In the genomic region with DNA sequence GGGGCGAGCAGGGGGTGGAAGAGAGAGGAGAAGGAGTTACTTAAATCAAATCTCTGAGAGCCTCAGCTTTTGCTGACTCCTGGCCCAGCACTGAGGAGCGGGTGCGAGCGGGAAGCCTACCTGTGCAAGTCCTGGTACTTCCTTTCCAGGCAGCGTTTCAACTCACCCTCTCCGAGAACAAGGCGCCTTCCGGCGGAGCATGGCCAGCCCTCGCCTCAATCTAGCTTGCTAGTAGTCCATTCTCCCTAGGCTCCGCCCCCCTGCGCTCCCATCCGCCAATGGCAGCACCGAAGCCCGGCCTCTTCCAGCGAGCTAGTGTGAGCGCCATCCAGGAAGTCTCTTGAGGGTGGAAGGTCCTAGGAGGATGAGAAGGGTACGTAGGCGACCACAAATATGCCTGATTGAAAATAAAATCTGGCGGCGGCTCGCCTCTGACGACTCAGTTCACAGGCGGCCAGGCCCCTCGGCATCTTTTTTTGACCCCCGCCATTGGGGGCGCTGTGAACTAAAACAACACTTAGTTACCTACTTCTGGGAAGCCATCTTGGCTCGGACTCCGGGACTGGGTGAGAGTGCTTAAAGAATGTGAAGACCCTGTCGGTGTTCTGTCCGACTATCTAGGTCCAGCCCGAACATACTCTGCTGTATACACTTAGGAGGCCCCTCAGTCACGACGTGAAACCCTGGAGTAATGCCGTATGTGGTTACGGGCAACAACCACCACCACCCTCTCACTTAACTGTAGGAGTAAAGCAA, we compare ENCODE assay signal across 8 cellular contexts. TPM values are rescaled to one million over a fixed set of nuclear protein-coding genes. Genes with fewer than 3 reads are reported as not detected.
DNase-seq lines count a peak whose midpoint lies in the region; ATAC-seq and TF ChIP-seq lines count a peak whose summit lies in the region.

A gene with protein sequence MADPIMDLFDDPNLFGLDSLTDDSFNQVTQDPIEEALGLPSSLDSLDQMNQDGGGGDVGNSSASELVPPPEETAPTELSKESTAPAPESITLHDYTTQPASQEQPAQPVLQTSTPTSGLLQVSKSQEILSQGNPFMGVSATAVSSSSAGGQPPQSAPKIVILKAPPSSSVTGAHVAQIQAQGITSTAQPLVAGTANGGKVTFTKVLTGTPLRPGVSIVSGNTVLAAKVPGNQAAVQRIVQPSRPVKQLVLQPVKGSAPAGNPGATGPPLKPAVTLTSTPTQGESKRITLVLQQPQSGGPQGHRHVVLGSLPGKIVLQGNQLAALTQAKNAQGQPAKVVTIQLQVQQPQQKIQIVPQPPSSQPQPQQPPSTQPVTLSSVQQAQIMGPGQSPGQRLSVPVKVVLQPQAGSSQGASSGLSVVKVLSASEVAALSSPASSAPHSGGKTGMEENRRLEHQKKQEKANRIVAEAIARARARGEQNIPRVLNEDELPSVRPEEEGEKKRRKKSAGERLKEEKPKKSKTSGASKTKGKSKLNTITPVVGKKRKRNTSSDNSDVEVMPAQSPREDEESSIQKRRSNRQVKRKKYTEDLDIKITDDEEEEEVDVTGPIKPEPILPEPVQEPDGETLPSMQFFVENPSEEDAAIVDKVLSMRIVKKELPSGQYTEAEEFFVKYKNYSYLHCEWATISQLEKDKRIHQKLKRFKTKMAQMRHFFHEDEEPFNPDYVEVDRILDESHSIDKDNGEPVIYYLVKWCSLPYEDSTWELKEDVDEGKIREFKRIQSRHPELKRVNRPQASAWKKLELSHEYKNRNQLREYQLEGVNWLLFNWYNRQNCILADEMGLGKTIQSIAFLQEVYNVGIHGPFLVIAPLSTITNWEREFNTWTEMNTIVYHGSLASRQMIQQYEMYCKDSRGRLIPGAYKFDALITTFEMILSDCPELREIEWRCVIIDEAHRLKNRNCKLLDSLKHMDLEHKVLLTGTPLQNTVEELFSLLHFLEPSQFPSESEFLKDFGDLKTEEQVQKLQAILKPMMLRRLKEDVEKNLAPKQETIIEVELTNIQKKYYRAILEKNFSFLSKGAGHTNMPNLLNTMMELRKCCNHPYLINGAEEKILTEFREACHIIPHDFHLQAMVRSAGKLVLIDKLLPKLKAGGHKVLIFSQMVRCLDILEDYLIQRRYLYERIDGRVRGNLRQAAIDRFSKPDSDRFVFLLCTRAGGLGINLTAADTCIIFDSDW (N-terminal part only) (minus strand): TSS at position 212 of the 756 bp plus-strand sequence. CDS start 24,480 bp downstream, outside the sequence.

- peaks cover 24% of the 10 kb centered on the region for H3K36me3 Mint-ChIP-seq in GM23338 (ENCODE audit: low read depth)
- H3K36me3 Mint-ChIP-seq in activated T-helper 2 cell treated with anti-CD3 and anti-CD28 coated beads, Interferon-gamma antibody, Interleukin-2, Interleukin-4, amounts not matched to agents 10 μg/mL and 5 μg/mL and 100 μg/mL, durations not matched to agents 14 hours and 24 hours and 36 hours (ENCODE audit: low read depth): peaks cover 38% of the 10 kb centered on the region
- peaks cover 3% of the 10 kb centered on the region for H3K36me3 Mint-ChIP-seq in natural killer cell

- H3K4me2 ChIP-seq in GM23338: peak within 1 kb of the TSS; percentile 86

- no peaks in the 10 kb centered on the region for H3K27me3 ChIP-seq in GM23338 (ENCODE audit: insufficient read depth)

- H3K9me2 ChIP-seq in GM23338 (ENCODE audit: insufficient read depth): no peaks in the 10 kb centered on the region

- intact Hi-C loops in activated T-helper 2 cell treated with anti-CD3 and anti-CD28 coated beads, Interferon-gamma antibody, Interleukin-2, Interleukin-4, amounts not matched to agents 10 μg/mL and 5 μg/mL and 100 μg/mL, durations not matched to agents 14 hours and 24 hours and 36 hours (cut with micrococcal nuclease): loop anchor here (1.0 to 5.0 kb wide), 7 partner anchors 19 to 187 kb away; a partner anchor contains a TSS
- intact Hi-C loops in natural killer cell (cut with micrococcal nuclease): loop anchor here (1.0 kb wide), 5 partner anchors 19 to 187 kb away; a partner anchor contains a TSS

- POLR2A ChIA-PET in RWPE1 (lab: Yijun Ruan, JAX; ENCODE audit: low non-redundant PET): interaction anchor here (0.6 to 1.0 kb wide), 4 partner anchors 10 to 22 kb away, joined by 3 to 5 read pairs (median 4); no protein-coding TSS in a partner anchor

- peaks cover 14% of the 10 kb centered on the region for H3K4me1 Mint-ChIP-seq in GM23338
- H3K4me1 Mint-ChIP-seq in activated T-helper 2 cell treated with anti-CD3 and anti-CD28 coated beads, Interferon-gamma antibody, Interleukin-2, Interleukin-4, amounts not matched to agents 10 μg/mL and 5 μg/mL and 100 μg/mL, durations not matched to agents 14 hours and 24 hours and 36 hours (ENCODE audit: low read depth): peaks cover 28% of the 10 kb centered on the region
- peaks cover 36 to 45% of the 10 kb centered on the region in 2 donors for H3K4me1 Mint-ChIP-seq in natural killer cell

- H3K27me3 Mint-ChIP-seq in GM23338 (ENCODE audit: insufficient read depth, low read depth, poor library complexity) (peaks cover 8% of the 10 kb centered on the region), natural killer cell (ENCODE audit: low read depth in 2 of 2) (no peaks in the 10 kb centered on the region)
- no peaks in the 10 kb centered on the region for H3K27me3 Mint-ChIP-seq in activated T-helper 2 cell treated with anti-CD3 and anti-CD28 coated beads, Interferon-gamma antibody, Interleukin-2, Interleukin-4, amounts not matched to agents 10 μg/mL and 5 μg/mL and 100 μg/mL, durations not matched to agents 14 hours and 24 hours and 36 hours (ENCODE audit: low read depth)

- peaks cover 9% of the 10 kb centered on the region for H3F3A ChIP-seq in GM23338 (replicated peaks; ENCODE audit: low read depth)

- H3K27ac Mint-ChIP-seq in GM23338: peak within 1 kb of the TSS; percentile 99
- peak within 1 kb of the TSS; percentile 99 for H3K27ac Mint-ChIP-seq in activated T-helper 2 cell treated with anti-CD3 and anti-CD28 coated beads, Interferon-gamma antibody, Interleukin-2, Interleukin-4, amounts not matched to agents 10 μg/mL and 5 μg/mL and 100 μg/mL, durations not matched to agents 14 hours and 24 hours and 36 hours
- peak within 1 kb of the TSS; percentile 98 for H3K27ac Mint-ChIP-seq in natural killer cell

- DNase-seq in EH (ENCODE audit: low read depth) (peak; percentile 100), GM23338 (ENCODE audit: low spot score) (peak; percentile 100), RWPE1 (ENCODE audit: low spot score) (peak; percentile 99), fibroblast of mammary gland (ENCODE audit: low read depth) (peak; percentile 99), natural killer cell (peak; percentile 96)
- DNase-seq in activated T-helper 2 cell treated with anti-CD3 and anti-CD28 coated beads, Interferon-gamma antibody, Interleukin-2, Interleukin-4, amounts not matched to agents 10 μg/mL and 5 μg/mL and 100 μg/mL, durations not matched to agents 14 hours and 24 hours and 36 hours (ENCODE audit: low spot score): peak; percentile 100
- peak; percentile 98 for DNase-seq in stimulated activated naive CD8-positive, alpha-beta T cell treated with anti-CD3 and anti-CD28 coated beads, Interleukin-15, Interleukin-2, amounts not matched to agents 100 U/mL and 50 U/mL, for 24 hours

- H3K4me3 Mint-ChIP-seq in GM23338: peak within 1 kb of the TSS; percentile 96
- H3K4me3 Mint-ChIP-seq in activated T-helper 2 cell treated with anti-CD3 and anti-CD28 coated beads, Interferon-gamma antibody, Interleukin-2, Interleukin-4, amounts not matched to agents 10 μg/mL and 5 μg/mL and 100 μg/mL, durations not matched to agents 14 hours and 24 hours and 36 hours (ENCODE audit: low read depth): peak within 1 kb of the TSS; percentile 94
- H3K4me3 Mint-ChIP-seq in natural killer cell: peak within 1 kb of the TSS; percentile 97

- CTCF ChIA-PET in RWPE1 (lab: Yijun Ruan, JAX): interaction anchor here (0.6 to 2.2 kb wide), 6 partner anchors 9 to 1234 kb away, joined by 3 to 7 read pairs (median 4); no protein-coding TSS in a partner anchor

- H3K4me3 ChIP-seq in GM23338 (peak within 1 kb of the TSS; percentile 76), fibroblast of mammary gland (ENCODE audit: control insufficient read depth, low read depth, low read length) (peak within 1 kb of the TSS; percentile 95)

- peaks cover 6% of the 10 kb centered on the region; the same call in 1 of the 2 replicates for H3K4me1 ChIP-seq in GM23338 (ENCODE audit: insufficient read depth)

- peaks cover 47% of the 10 kb centered on the region for H3K79me2 ChIP-seq in GM23338 (replicated peaks; ENCODE audit: insufficient read depth)

- H3K27ac ChIP-seq in GM23338 (ENCODE audit: low read depth) (peak within 1 kb of the TSS; percentile 92), RWPE1 (peak within 1 kb of the TSS; percentile 89)

- no peaks in the 10 kb centered on the region for H3K36me3 ChIP-seq in GM23338 (ENCODE audit: insufficient read depth)

- H2AFZ ChIP-seq in GM23338: peak within 1 kb of the TSS; percentile 49; the same call in 1 of the 2 replicates

- peaks cover 16% of the 10 kb centered on the region for H4K20me1 ChIP-seq in GM23338 (replicated peaks; ENCODE audit: insufficient read depth)

- TF ChIP-seq CTCF in GM23338 (conservative IDR thresholded peaks at IDR 0.05; ENCODE audit: low read depth in 2 of 2) (peak; percentile 69 to 76), LNCAP (IDR thresholded peaks at IDR 0.05) (peak; percentile 63), RWPE1 (conservative IDR thresholded peaks at IDR 0.05; ENCODE audit: low read depth) (peak; percentile 77), fibroblast of mammary gland (conservative IDR thresholded peaks at IDR 0.05; ENCODE audit: control insufficient read depth, insufficient read depth, low read depth, low read length) (peak; percentile 52), natural killer cell (IDR thresholded peaks at IDR 0.05) (peak; percentile 61)

- H3K9me3 Mint-ChIP-seq in GM23338 (no peaks in the 10 kb centered on the region), natural killer cell (no peaks in the 10 kb centered on the region)
- H3K9me3 Mint-ChIP-seq in activated T-helper 2 cell treated with anti-CD3 and anti-CD28 coated beads, Interferon-gamma antibody, Interleukin-2, Interleukin-4, amounts not matched to agents 10 μg/mL and 5 μg/mL and 100 μg/mL, durations not matched to agents 14 hours and 24 hours and 36 hours: no peaks in the 10 kb centered on the region

- peak; percentile 98 for ATAC-seq in GM23338
- ATAC-seq in natural killer cell: peak; percentile 95 to 100 (median 96)
- ATAC-seq in stimulated activated naive CD8-positive, alpha-beta T cell treated with anti-CD3 and anti-CD28 coated beads, Interleukin-15, Interleukin-2, amounts not matched to agents 100 U/mL and 50 U/mL, for 24 hours: peak; percentile 99

TF ChIP-seq in GM23338, 12 proteins besides CTCF, POLR2A, EP300 and RAD21 (continues in another document):
- TF ChIP-seq NANOG (IDR thresholded peaks at IDR 0.05; ENCODE audit: borderline replicate concordance) (no peak), CREB1 (CRISPR knock-in tag; IDR thresholded peaks at IDR 0.05; ENCODE audit: low read depth) (peak; percentile 74)

RNA-seq across cellular contexts. Expression of the gene that starts here (rescaled TPM):
- 97.2 and 129 TPM in 2 replicates for total RNA-seq in GM23338 (2014; rRNA removed; shearing (Covaris generic))
- 95.5 and 96.2 TPM in 2 replicates for polyA plus RNA-seq in GM23338 (2016; fragmentation: Nextera tagmentation; extraction: Ambion mirVana)
- 120 and 124 TPM in 2 replicates for total RNA-seq in activated T-helper 2 cell treated with anti-CD3 and anti-CD28 coated beads, Interferon-gamma antibody, Interleukin-2, Interleukin-4, amounts not matched to agents 10 μg/mL and 5 μg/mL and 100 μg/mL, durations not matched to agents 14 hours and 24 hours and 36 hours
- 100 to 1,000 TPM; 150 to 167 (median 162) TPM for total RNA-seq in natural killer cell

Comparison
In these comparisons a context has a peak if more than half of its experiments do, and no peak if none do; other contexts are left out.
1. Peak in every context shown above with its lines: DNase-seq, ATAC-seq, H3K4me3 ChIP-seq and H3K27ac ChIP-seq.